18 cellular contexts compared by ENCODE assay signal in the genomic region with DNA sequence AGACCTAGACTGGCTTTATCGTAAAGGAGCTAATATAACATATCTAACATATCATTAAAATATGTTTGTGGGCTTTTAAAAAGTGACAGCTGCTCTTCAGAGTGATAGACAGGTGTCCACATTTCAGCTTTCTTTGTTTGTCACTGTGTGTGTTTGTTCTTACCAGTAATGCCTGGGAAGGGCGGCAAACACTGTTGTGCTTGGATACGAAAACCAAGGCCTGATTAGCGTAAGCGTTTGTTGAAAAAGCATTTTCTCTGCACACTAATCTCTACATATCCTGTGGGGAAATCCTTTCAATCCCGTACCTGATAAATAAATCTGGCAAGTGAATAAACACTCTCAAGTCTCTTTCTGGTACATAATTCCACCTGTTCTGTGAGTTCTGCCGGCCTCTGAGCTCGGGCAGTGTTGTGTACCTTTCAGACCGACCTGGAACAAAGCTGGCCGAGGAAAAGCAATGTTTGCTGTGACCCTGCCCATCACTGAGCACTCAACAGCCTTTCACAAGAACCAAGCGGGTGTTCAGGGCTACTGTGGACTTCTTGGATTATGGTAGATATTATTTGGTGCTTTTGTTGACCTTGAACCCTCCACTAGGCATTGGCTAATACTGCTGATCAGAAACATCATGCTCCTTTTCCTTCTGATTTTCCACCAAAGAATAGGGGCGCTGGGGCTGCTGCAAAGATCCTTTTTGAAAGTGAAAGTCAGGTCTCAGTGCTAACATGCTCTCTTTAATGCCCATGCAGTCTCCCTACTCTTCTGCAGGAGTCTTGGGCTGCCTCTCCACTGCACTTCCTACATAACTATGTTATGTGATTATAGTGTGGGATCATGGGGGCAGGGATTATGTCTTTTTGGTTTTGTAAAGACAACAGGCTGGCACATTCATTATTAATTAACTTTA.
A peak's percentile ranks its signal among the peaks of the same experiment; 100 is the strongest.
DNase-seq lines count a peak whose midpoint lies in the region; ATAC-seq and TF ChIP-seq lines count a peak whose summit lies in the region.
"Had no signal": no experiment of that assay in that cellular context is flagged by ENCODE, and none has a peak within 500 bp of the region (broad histone marks: within the 10 kb centered on the region; RNA-seq: fewer than 3 reads in every experiment).

No MANE protein-coding gene starts in this region.

- H3K9me3 Mint-ChIP-seq in activated CD4-positive, alpha-beta memory T cell treated with anti-CD3 and anti-CD28 coated beads for 36 hours, result no peaks in the 10 kb centered on the region
- H3K9me3 Mint-ChIP-seq: activated T-helper 1 cell treated with anti-CD3 and anti-CD28 coated beads, Interleukin-12 subunit alpha, Interleukin-12 subunit beta, Interleukin-2, Interleukin-4 antibody, amounts not matched to agents 30 ng/mL and 10 ng/mL and 1 ng/mL, durations not matched to agents 14 hours and 24 hours and 36 hours; immature natural killer cell had no signal

- CTCF ChIA-PET in IMR-90 (lab: Yijun Ruan, JAX), result no interaction called here
- CTCF ChIA-PET in activated CD4-positive, alpha-beta memory T cell treated with anti-CD3 and anti-CD28 coated beads for 36 hours (lab: Charles Lee), result interaction anchor here (1.3 kb wide), 1 partner anchor 493 kb away, joined by 3 read pairs; no protein-coding TSS in a partner anchor

- in situ Hi-C loops in IMR-90 (cut with MboI; ENCODE audit: low sequenced_read_pairs), result loop anchor here (10.0 to 25.0 kb wide), 5 partner anchors 487 to 1394 kb away; partner anchors contain the start of gene JARID2

- H3K18ac ChIP-seq in IMR-90 (ENCODE audit: low read depth, low read length), result no peak overlapping the region

- H4K20me1 ChIP-seq in IMR-90 (ENCODE audit: insufficient read depth, low read length), result no peaks in the 10 kb centered on the region

- H2AK9ac ChIP-seq in IMR-90 (replicated peaks; ENCODE audit: low read depth, low read length, poor library complexity), result no peak overlapping the region

- no peak overlapping the region for H3K4me3 Mint-ChIP-seq in activated CD4-positive, alpha-beta memory T cell treated with anti-CD3 and anti-CD28 coated beads for 36 hours
- H3K4me3 Mint-ChIP-seq: activated T-helper 1 cell treated with anti-CD3 and anti-CD28 coated beads, Interleukin-12 subunit alpha, Interleukin-12 subunit beta, Interleukin-2, Interleukin-4 antibody, amounts not matched to agents 30 ng/mL and 10 ng/mL and 1 ng/mL, durations not matched to agents 14 hours and 24 hours and 36 hours; H9; immature natural killer cell had no signal

- H3K4me3 ChIP-seq in IMR-90 (ENCODE audit: insufficient read depth, low read depth, low read length), result no peak overlapping the region
- H3K4me3 ChIP-seq in spleen, result peak overlapping the region in 3 of 8 donors; percentile 4 to 24 (median 18)
- H3K4me3 ChIP-seq: adrenal gland, gastroesophageal sphincter, prostate gland had no signal

- no CpG with 5 or more reads among the region's 12 CpGs for WGBS in IMR-90 (ENCODE audit: extremely low coverage in 2 of 2, insufficient read length in 1 of 2), 2 experiments
- 70 to 80% (median 76%) methylated on average over 12 of the region's 12 CpGs for WGBS in spleen, 5 donors

- H4K91ac ChIP-seq in IMR-90 (ENCODE audit: insufficient read depth, low read depth, low read length), result no peak overlapping the region

- intact Hi-C loops in IMR-90 (cut with micrococcal nuclease), result loop anchor here (10.0 kb wide), 3 partner anchors 367 to 577 kb away; no protein-coding TSS in a partner anchor
- intact Hi-C loops in spleen (cut with DNase I; ENCODE audit: low total_unique reads), result no loop called here
- intact Hi-C loops in activated CD4-positive, alpha-beta memory T cell treated with anti-CD3 and anti-CD28 coated beads for 36 hours (cut with micrococcal nuclease), result loop anchor here (10.0 kb wide), 1 partner anchor 207 kb away; no protein-coding TSS in a partner anchor

- no peak for TF ChIP-seq RAD21 in IMR-90 (IDR thresholded peaks at IDR 0.05; ENCODE audit: low read length)

- no TSS peak for BruUV-seq in IMR-90 (replicated peaks; lab: Mats Ljungman, UMichigan)

- H3K4ac ChIP-seq in IMR-90 (ENCODE audit: low read depth, low read length), result no peak overlapping the region

- H3K9me1 ChIP-seq in IMR-90 (ENCODE audit: insufficient read depth, low read length), result no peaks in the 10 kb centered on the region; the same call in 1 of the 2 replicates

- no peaks in the 10 kb centered on the region for H3K36me3 ChIP-seq in IMR-90 (ENCODE audit: control insufficient read depth, insufficient read depth, low read length)
- no peaks in the 10 kb centered on the region for H3K36me3 ChIP-seq in spleen
- H3K36me3 ChIP-seq: adrenal gland, gastroesophageal sphincter, prostate gland had no signal

- H3K27me3 Mint-ChIP-seq in activated CD4-positive, alpha-beta memory T cell treated with anti-CD3 and anti-CD28 coated beads for 36 hours, result peaks cover 2% of the 10 kb centered on the region

- H3K56ac ChIP-seq in IMR-90 (ENCODE audit: extremely low read depth, insufficient read depth, low read length), result no peak overlapping the region

- no peak overlapping the region for H3K23ac ChIP-seq in IMR-90 (ENCODE audit: low read depth, low read length)

- peaks cover 10% of the 10 kb centered on the region for H3K4me1 Mint-ChIP-seq in activated CD4-positive, alpha-beta memory T cell treated with anti-CD3 and anti-CD28 coated beads for 36 hours (ENCODE audit: low read depth)
- H3K4me1 Mint-ChIP-seq: immature natural killer cell had no signal

- H2BK15ac ChIP-seq in IMR-90 (ENCODE audit: low read depth, low read length), result no peak overlapping the region; the same call in 2 of the 3 replicates

- DNase-seq in IMR-90, result peak; percentile 11
- DNase-seq in NCI-H510A treated with DMSO at 0.1 percent for 48 hours (lab: John Stamatoyannopoulos, UW), result peak; percentile 59
- DNase-seq in kidney glomerular epithelial cell (lab: John Stamatoyannopoulos, UW), result peak; percentile 6
- no peak for DNase-seq in spleen
- DNase-seq in midbrain (lab: John Stamatoyannopoulos, UW), result no peak
- no peak for DNase-seq in activated CD4-positive, alpha-beta memory T cell treated with anti-CD3 and anti-CD28 coated beads for 36 hours
- DNase-seq in T-helper 1 cell, result no peak
- no peak for DNase-seq in NCI-H446 treated with DMSO at 0.1 percent for 48 hours (lab: John Stamatoyannopoulos, UW)
- DNase-seq: activated CD4-positive, alpha-beta T cell treated with anti-CD3 and anti-CD28 coated beads, Interleukin-2, amount 50 U/mL, for 4 hours; adrenal gland; cerebellar nuclear complex; H9; immature natural killer cell; NCI-H1105 treated with DMSO at 0.1 percent for 48 hours had no signal

- H3K9me3 ChIP-seq in IMR-90 (ENCODE audit: control insufficient read depth, insufficient read depth, low read length), result no peaks in the 10 kb centered on the region
- no peaks in the 10 kb centered on the region for H3K9me3 ChIP-seq in spleen
- H3K9me3 ChIP-seq: adrenal gland, gastroesophageal sphincter, prostate gland had no signal

- TF ChIP-seq POLR2A in IMR-90 (IDR thresholded peaks at IDR 0.05; ENCODE audit: low read depth, low read length) (no peak), spleen (IDR thresholded peaks at IDR 0.05) (no peak)

- H3K4me1 ChIP-seq in IMR-90 (ENCODE audit: control insufficient read depth, insufficient read depth, low read length) (peaks cover 4% of the 10 kb centered on the region; the same call in 1 of the 2 replicates), spleen (peaks cover 0 to 15% (median 7%) of the 10 kb centered on the region in 6 donors)
- H3K4me1 ChIP-seq: adrenal gland, gastroesophageal sphincter, prostate gland had no signal

- H3K36me3 Mint-ChIP-seq in activated CD4-positive, alpha-beta memory T cell treated with anti-CD3 and anti-CD28 coated beads for 36 hours, result no peaks in the 10 kb centered on the region
- H3K36me3 Mint-ChIP-seq: immature natural killer cell had no signal

- no peak; the same call in 1 of the 2 replicates for ATAC-seq in IMR-90 (ENCODE audit: low read depth)
- ATAC-seq: gastroesophageal sphincter, Right ventricle myocardium inferior had no signal

- 0 out of 4 replicates have a peak overlapping the region, but pooled peaks of 1 of the 2 experiments have one; percentile 5 for H4K8ac ChIP-seq in IMR-90 (ENCODE audit: low read depth in 2 of 2, low read length in 2 of 2)

- H2AK5ac ChIP-seq in IMR-90 (ENCODE audit: low read depth, low read length), result no peak overlapping the region; the same call in 1 of the 2 replicates

- TF ChIP-seq CTCF in IMR-90 (conservative IDR thresholded peaks at IDR 0.05; ENCODE audit: low read depth, low read length) (no peak), spleen (IDR thresholded peaks at IDR 0.05 in 8 of 11, conservative IDR thresholded peaks at IDR 0.05 in 3 of 11) (no peak)

- no peak overlapping the region for H3K14ac ChIP-seq in IMR-90 (replicated peaks; ENCODE audit: low read depth, low read length)

- peak overlapping the region; percentile 24; the same call in 1 of the 2 replicates for H2BK120ac ChIP-seq in IMR-90 (ENCODE audit: low read depth, low read length)

- no peak overlapping the region for H4K5ac ChIP-seq in IMR-90 (ENCODE audit: low read depth, low read length)

- H3K4me2 ChIP-seq in IMR-90 (ENCODE audit: low read depth, low read length), result peak overlapping the region; percentile 50

- H3K79me1 ChIP-seq in IMR-90 (ENCODE audit: low read depth in 1 of 2, low read length in 2 of 2), result no peaks in the 10 kb centered on the region

- H3K27ac Mint-ChIP-seq in activated CD4-positive, alpha-beta memory T cell treated with anti-CD3 and anti-CD28 coated beads for 36 hours, result no peak overlapping the region
- H3K27ac Mint-ChIP-seq: activated T-helper 1 cell treated with anti-CD3 and anti-CD28 coated beads, Interleukin-12 subunit alpha, Interleukin-12 subunit beta, Interleukin-2, Interleukin-4 antibody, amounts not matched to agents 30 ng/mL and 10 ng/mL and 1 ng/mL, durations not matched to agents 14 hours and 24 hours and 36 hours; immature natural killer cell had no signal

- H3K9ac ChIP-seq in IMR-90 (ENCODE audit: low read depth, low read length), result no peak overlapping the region

- H3K27ac ChIP-seq in IMR-90 (ENCODE audit: insufficient read depth, low read length) (no peak overlapping the region), spleen (peak overlapping the region in 5 of 8 donors; percentile 16 to 63 (median 49))
- H3K27ac ChIP-seq: adrenal gland, gastroesophageal sphincter, prostate gland had no signal

- POLR2A ChIA-PET in IMR-90 (lab: Charles Lee; ENCODE audit: unreplicated experiment), result interaction anchor here (0.5 kb wide), 1 partner anchor 384 kb away, joined by 3 read pairs; no protein-coding TSS in a partner anchor
- POLR2A ChIA-PET in activated CD4-positive, alpha-beta memory T cell treated with anti-CD3 and anti-CD28 coated beads for 36 hours (lab: Charles Lee), result no interaction called here

- no peaks in the 10 kb centered on the region for H3K27me3 ChIP-seq in IMR-90 (ENCODE audit: control insufficient read depth, insufficient read depth, low read length)
- H3K27me3 ChIP-seq in spleen (replicated peaks in 1 of 7), result no peaks in the 10 kb centered on the region
- H3K27me3 ChIP-seq: gastroesophageal sphincter had no signal

- no peak overlapping the region for H2AFZ ChIP-seq in IMR-90 (replicated peaks; ENCODE audit: low read length, poor library complexity)

- dilution Hi-C loops in IMR-90 (cut with HindIII; ENCODE audit: low sequenced_read_pairs, unreplicated experiment), result no loop called here

- no peak overlapping the region; the same call in 1 of the 2 replicates for H2BK20ac ChIP-seq in IMR-90 (ENCODE audit: low read depth, low read length)

- H2BK5ac ChIP-seq in IMR-90 (ENCODE audit: low read depth, low read length, poor library complexity, severe bottlenecking), result no peak overlapping the region

Comparison
In these comparisons a context has a peak if more than half of its experiments do, and no peak if none do; other contexts are left out.
1. DNase-seq: peak in IMR-90 (single experiment), NCI-H510A treated with DMSO at 0.1 percent for 48 hours (single experiment) and kidney glomerular epithelial cell (single experiment); none in spleen (single experiment), midbrain (single experiment), activated CD4-positive, alpha-beta memory T cell treated with anti-CD3 and anti-CD28 coated beads for 36 hours (single experiment), T-helper 1 cell (0 of 5) and NCI-H446 treated with DMSO at 0.1 percent for 48 hours (single experiment).